In the genomic region with DNA sequence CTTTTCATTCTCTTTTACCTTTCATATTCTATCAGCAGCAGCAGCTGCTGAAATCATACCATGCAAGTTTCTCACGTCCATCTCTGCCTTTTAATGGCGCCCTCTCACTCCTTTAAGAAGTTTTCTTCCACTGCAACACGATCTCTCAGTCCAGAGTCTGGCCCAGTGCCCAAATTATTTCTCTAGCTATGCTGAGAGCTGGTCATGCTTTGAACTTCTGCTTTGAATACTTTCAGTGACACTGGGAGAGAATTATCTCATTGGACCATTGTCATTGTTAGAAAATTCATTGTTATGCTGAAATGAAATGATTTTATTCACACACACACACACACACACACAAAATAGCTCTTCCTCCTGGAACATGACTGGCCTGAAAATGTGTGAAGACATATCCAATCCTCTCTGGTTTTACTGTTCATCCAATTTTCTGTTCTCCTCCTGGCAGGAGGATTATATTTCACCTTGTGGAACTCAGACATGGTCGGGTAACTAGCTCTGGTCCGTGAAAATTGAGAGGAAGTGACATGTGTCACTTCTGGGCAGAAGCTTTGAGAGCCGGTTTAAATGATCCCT, we compare ENCODE assay signal across 14 cellular contexts. TPM values are rescaled to one million over a fixed set of nuclear protein-coding genes. Genes with fewer than 3 reads are reported as not detected.
DNase-seq lines count a peak whose midpoint lies in the region; ATAC-seq and TF ChIP-seq lines count a peak whose summit lies in the region.
"Had no signal": no experiment of that assay in that cellular context is flagged by ENCODE, and none has a peak within 500 bp of the region (broad histone marks: within the 10 kb centered on the region; RNA-seq: fewer than 3 reads in every experiment).

No MANE protein-coding gene starts in this region.

- no peaks in the 10 kb centered on the region for H3K27me3 ChIP-seq in A673 (replicated peaks; ENCODE audit: insufficient read depth, low read depth, low read length, poor library complexity)
- H3K27me3 ChIP-seq in DND-41 (ENCODE audit: insufficient read depth, low read length, poor library complexity), result no peaks in the 10 kb centered on the region
- H3K27me3 ChIP-seq: body of pancreas, tibial nerve had no signal

- no peak for TF ChIP-seq CTCF in A673 (conservative IDR thresholded peaks at IDR 0.05; ENCODE audit: low read depth, low read length)
- no peak for TF ChIP-seq CTCF in DND-41 (IDR thresholded peaks at IDR 0.05; ENCODE audit: borderline replicate concordance, extremely low read depth, low read length, poor library complexity, severe bottlenecking)
- TF ChIP-seq CTCF in GM10248 (IDR thresholded peaks at IDR 0.05; ENCODE audit: control extremely low read depth, extremely low read depth, low read depth, missing control alignments), result no peak

- CTCF ChIA-PET in A673 (lab: Charles Lee) (no interaction called here), GM10248 (lab: Yijun Ruan, JAX) (interaction anchor here (0.9 to 1.8 kb wide), 2 partner anchors 9 to 30 kb away, joined by 4 to 9 read pairs; no protein-coding TSS in a partner anchor)

- H3K4me3 ChIP-seq in A673 (ENCODE audit: low read depth, low read length, poor library complexity, severe bottlenecking), result no peak overlapping the region
- H3K4me3 ChIP-seq in DND-41 (ENCODE audit: low read depth in 1 of 2, low read length in 2 of 2), result 0 out of 4 replicates have a peak overlapping the region, but pooled peaks of 1 of the 2 experiments have one; percentile 82
- H3K4me3 ChIP-seq: body of pancreas, mucosa of descending colon had no signal

- H3K4me1 ChIP-seq in A673 (ENCODE audit: insufficient read depth, low read length, poor library complexity, severe bottlenecking) (peaks cover 8% of the 10 kb centered on the region), DND-41 (ENCODE audit: insufficient read depth, low read length) (peaks cover 29% of the 10 kb centered on the region)

- ATAC-seq in DND-41 (ENCODE audit: insufficient read depth, low read depth) (no peak), GM19467 (IDR thresholded peaks at IDR 0.05; ENCODE audit: unreplicated experiment) (no peak)
- ATAC-seq: body of pancreas, mucosa of descending colon had no signal

- intact Hi-C loops in A673 (cut with micrococcal nuclease; ENCODE audit: unreplicated experiment), result no loop called here

- 0 out of 2 replicates have a peak overlapping the region, but pooled peaks have one; percentile 75 for H3K4me2 ChIP-seq in DND-41 (ENCODE audit: insufficient read depth, low read length)

- peaks cover 36% of the 10 kb centered on the region for H3K79me2 ChIP-seq in DND-41 (ENCODE audit: insufficient read depth, low read length)

- H3K36me3 ChIP-seq in A673 (ENCODE audit: insufficient read depth, low read length, poor library complexity, severe bottlenecking) (no peaks in the 10 kb centered on the region), DND-41 (ENCODE audit: insufficient read depth, low read length) (peaks cover 2% of the 10 kb centered on the region; the same call in 1 of the 2 replicates)
- H3K36me3 ChIP-seq: tibial nerve had no signal

- H3K9me3 ChIP-seq in A673 (ENCODE audit: low read depth, low read length, poor library complexity, severe bottlenecking) (no peaks in the 10 kb centered on the region), DND-41 (ENCODE audit: insufficient read depth, low read length, severe bottlenecking) (no peaks in the 10 kb centered on the region)
- H3K9me3 ChIP-seq: body of pancreas, mucosa of descending colon had no signal

- no TSS peak for BruUV-seq in A673 (replicated peaks; lab: Mats Ljungman, UMichigan)

- POLR2A ChIA-PET in A673 (lab: Charles Lee; ENCODE audit: low non-redundant PET) (no interaction called here), GM10248 (lab: Yijun Ruan, JAX) (no interaction called here)

- DNase-seq in A673 (ENCODE audit: low spot score), result peak; percentile 41
- no peak for DNase-seq in DND-41
- DNase-seq in SK-N-DZ (ENCODE audit: low spot score), result peak; percentile 5
- peak; percentile 52 for DNase-seq in iris pigment epithelial cell (ENCODE audit: low read depth)
- DNase-seq in GM10248 (ENCODE audit: extremely low spot score), result no peak
- no peak for DNase-seq in cerebellum (ENCODE audit: low spot score)
- DNase-seq in hepatic stellate cell (ENCODE audit: low spot score), result no peak
- DNase-seq: activated CD4-positive, alpha-beta T cell treated with anti-CD3 and anti-CD28 coated beads, Interleukin-2, amount 10 ng/mL, durations not matched to agents 24 days and 14 days; COR-L47; mucosa of descending colon; NK-92 treated with Interleukin-12 subunit alpha and Interleukin-12 subunit beta, amount 100 ng/mL, for 24 hours had no signal

- H3K27ac ChIP-seq in A673 (ENCODE audit: low read depth, low read length, poor library complexity, severe bottlenecking), result peak overlapping the region; percentile 29
- no peak overlapping the region for H3K27ac ChIP-seq in DND-41 (ENCODE audit: low read length)

- no peak overlapping the region; the same call in 1 of the 2 replicates for H3K9ac ChIP-seq in DND-41 (ENCODE audit: low read depth, low read length)

- peak overlapping the region; percentile 93; the same call in 1 of the 2 replicates for H2AFZ ChIP-seq in DND-41 (ENCODE audit: low read depth, low read length)

- H4K20me1 ChIP-seq in DND-41 (ENCODE audit: insufficient read depth, low read length), result peaks cover 7% of the 10 kb centered on the region; the same call in 1 of the 2 replicates

RNA-seq across cellular contexts. Expression of gene PDHA1, which starts 1.3 kb away (rescaled TPM):
- total RNA-seq in A673 (2021) (350 and 367 TPM in 2 replicates), cerebellum (68.6 TPM)
- polyA plus RNA-seq in SK-N-DZ (2014; cell fraction: cytosol; rRNA removed), result 182 and 234 TPM in 2 replicates
- 159 and 170 TPM in 2 replicates for polyA plus RNA-seq in SK-N-DZ (2014; cell fraction: nucleus; rRNA removed)

Comparison
In these comparisons a context has a peak if more than half of its experiments do, and no peak if none do; other contexts are left out.
1. DNase-seq: peak in A673 (single experiment), SK-N-DZ (single experiment) and iris pigment epithelial cell (single experiment); none in DND-41 (single experiment), GM10248 (single experiment), cerebellum (single experiment) and hepatic stellate cell (single experiment).